ENCODE assay signal across 8 cellular contexts in genomic region chr9:77177143-77177893, GRCh38. TPM values are rescaled to one million over a fixed set of nuclear protein-coding genes. Genes with fewer than 3 reads are reported as not detected.
DNase-seq lines count a peak whose midpoint lies in the region; ATAC-seq and TF ChIP-seq lines count a peak whose summit lies in the region.

Gene VPS13A (plus strand): TSS chr9:77177534. CDS start chr9:77177705, 171 bp downstream.

- no peaks in the 10 kb centered on the region for H3K27me3 ChIP-seq in HAP-1 (ENCODE audit: low read depth)
- no peaks in the 10 kb centered on the region for H3K27me3 ChIP-seq in MG63
- H3K27me3 ChIP-seq in foreskin keratinocyte = no peaks in the 10 kb centered on the region
- H3K27me3 ChIP-seq in neuron (ENCODE audit: insufficient read depth, low read length) = no peaks in the 10 kb centered on the region

- TF ChIP-seq CTCF in foreskin keratinocyte (conservative IDR thresholded peaks at IDR 0.05) (peak; percentile 55), subcutaneous adipose tissue (IDR thresholded peaks at IDR 0.05; ENCODE audit: low read depth) (no peak)

- peak; percentile 93 for ATAC-seq in foreskin keratinocyte

- H3K4me3 ChIP-seq in HAP-1 = peak within 1 kb of the TSS; percentile 83
- peak within 1 kb of the TSS; percentile 76 for H3K4me3 ChIP-seq in MG63
- peak within 1 kb of the TSS; percentile 99 for H3K4me3 ChIP-seq in neuron (ENCODE audit: low read length)

- H3K4me1 ChIP-seq in HAP-1 (peaks cover 12% of the 10 kb centered on the region), foreskin keratinocyte (peaks cover 15% of the 10 kb centered on the region), neuron (ENCODE audit: insufficient read depth, low read length) (peaks cover 7% of the 10 kb centered on the region)

- H3K36me3 ChIP-seq in HAP-1 (replicated peaks) (no peaks in the 10 kb centered on the region), MG63 (no peaks in the 10 kb centered on the region), neuron (ENCODE audit: insufficient read depth, low read length) (no peaks in the 10 kb centered on the region)

- in situ Hi-C loops in HAP-1 (cut with MboI; ENCODE audit: low sequenced_read_pairs) = no loop called here

- H3K9me3 ChIP-seq in HAP-1 = no peaks in the 10 kb centered on the region
- H3K9me3 ChIP-seq in MG63 = no peaks in the 10 kb centered on the region
- H3K9me3 ChIP-seq in neuron (ENCODE audit: low read length) = no peaks in the 10 kb centered on the region

- peak within 1 kb of the TSS; percentile 99 for H2AFZ ChIP-seq in neuron (ENCODE audit: low read depth, low read length)

- peak within 1 kb of the TSS; percentile 48 for H3K27ac ChIP-seq in foreskin keratinocyte

- DNase-seq in GDM1 (lab: John Stamatoyannopoulos, UW) (peak; percentile 95), HAP-1 (ENCODE audit: low spot score in 2 of 2) (peak; percentile 94 to 99), MG63 (peak; percentile 88), SHP77 treated with DMSO at 0.1 percent for 48 hours (lab: John Stamatoyannopoulos, UW) (peak; percentile 57), activated gamma-delta T cell (lab: John Stamatoyannopoulos, UW) (peak; percentile 79), foreskin keratinocyte (peak; percentile 83 to 85)

RNA-seq across cellular contexts. Expression of gene VPS13A, which starts in this region (rescaled TPM):
- 3.2 and 5.0 TPM in 2 replicates for total RNA-seq in MG63 (2014; rRNA removed; shearing (Covaris generic); ENCODE audit: low replicate concordance)
- 25.3 and 31.6 TPM in 2 replicates for total RNA-seq in foreskin keratinocyte
- polyA plus RNA-seq in foreskin keratinocyte = 6.3 and 6.5 TPM in 2 replicates
- total RNA-seq in subcutaneous adipose tissue = 10 to 100 TPM; 24.1 to 47.6 (median 36.8) TPM

Comparison
In these comparisons a context has a peak if more than half of its experiments do, and no peak if none do; other contexts are left out.
1. Peak in every context shown above with its lines: DNase-seq, ATAC-seq, H3K4me3 ChIP-seq and H3K27ac ChIP-seq.